In genomic region chr19:29138206-29138605, GRCh38 we compare ENCODE assay signal across 1 cellular context.
TF ChIP-seq lines count a peak whose summit lies in the region.
"Not testable (repeated sequence)": the region's sequence is repeated elsewhere in the genome, so short reads cannot be mapped to it uniquely, and the experiment has no call there.

No MANE protein-coding gene starts in this region.

- H3K9me3 ChIP-seq in HEK293 (ENCODE audit: control insufficient read depth, insufficient read depth, low read depth, low read length) = peaks cover 18% of the 10 kb centered on the region

- CTCF ChIA-PET in HEK293 (lab: Yijun Ruan, JAX) = interaction anchor here (0.6 kb wide), 1 partner anchor 1545 kb away, joined by 3 read pairs; no protein-coding TSS in a partner anchor

- H3K27ac ChIP-seq in HEK293 (ENCODE audit: extremely low read depth, low read depth, low read length) = not testable (repeated sequence)

- H3K36me3 ChIP-seq in HEK293 (ENCODE audit: control insufficient read depth in 2 of 2, insufficient read depth in 1 of 2, low read length in 2 of 2) = not testable (repeated sequence)

- POLR2A ChIA-PET in HEK293 (lab: Yijun Ruan, JAX) = not testable (repeated sequence)

- TF ChIP-seq CTCF in HEK293 (tag by site-specific recombination; IDR thresholded peaks at IDR 0.05) = not testable (repeated sequence)

- H3K4me3 ChIP-seq in HEK293 (ENCODE audit: low read depth, low read length) = not testable (repeated sequence)

- not testable (repeated sequence) for H3K4me1 ChIP-seq in HEK293 (ENCODE audit: control insufficient read depth, insufficient read depth, low read length)

TF ChIP-seq in HEK293, 187 proteins besides CTCF, POLR2A, EP300 and RAD21:
- peak; percentile 83 for TF ChIP-seq ZNF146 (tag by site-specific recombination; IDR thresholded peaks at IDR 0.05)
- TF ChIP-seq ZNF280D (tag by site-specific recombination; IDR thresholded peaks at IDR 0.05) = peak; percentile 64; the same call in 1 of the 2 replicates
